In the genomic region with DNA sequence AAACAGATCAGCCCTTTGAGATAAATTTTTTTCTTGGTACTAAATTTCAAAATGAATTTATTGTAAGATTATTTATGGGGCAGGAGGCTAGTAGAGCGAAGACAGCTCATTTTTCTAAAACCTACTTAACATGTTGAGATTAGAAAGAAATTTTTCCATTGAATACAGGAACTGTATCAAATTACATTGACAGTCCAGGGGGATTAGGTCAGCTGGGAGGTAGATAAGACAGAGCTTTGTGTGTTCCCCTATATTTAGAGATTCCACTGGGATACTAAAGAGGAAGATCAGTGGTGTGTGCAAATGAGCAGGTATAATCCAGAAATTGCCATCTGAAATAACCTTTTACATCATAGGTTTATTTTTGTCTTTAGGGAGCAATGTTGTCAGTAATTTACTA, we compare ENCODE assay signal across 17 cellular contexts.
"Had no signal": no experiment of that assay in that cellular context is flagged by ENCODE, and none has a peak within 500 bp of the region (broad histone marks: within the 10 kb centered on the region; RNA-seq: fewer than 3 reads in every experiment).

No MANE protein-coding gene starts in this region.

- H3K27me3 ChIP-seq: body of pancreas, tibial artery, vagina had no signal

- H3K9me3 ChIP-seq: body of pancreas, tibial artery, vagina had no signal

- FAIRE-seq: islet of Langerhans, small intestine had no signal

- H3K36me3 ChIP-seq: tibial artery, vagina had no signal

- H3K4me1 ChIP-seq: body of pancreas had no signal

- DNase-seq: activated CD4-positive, alpha-beta T cell treated with anti-CD3 and anti-CD28 coated beads, Interleukin-2, amount 50 U/mL, for 4 hours; activated T-cell treated with anti-CD3 and anti-CD28 coated beads, Interleukin-2, amount 50 U/mL, for 1 hour; amniotic stem cell; body of pancreas; central memory CD4-positive, alpha-beta T cell; effector CD4-positive, alpha-beta T cell; foreskin melanocyte; head of caudate nucleus; natural killer cell; posterior cingulate gyrus; small intestine; tibial artery had no signal

- H3K4me3 ChIP-seq: body of pancreas, coronary artery, tibial artery, vagina had no signal

- H3K27ac ChIP-seq: body of pancreas, coronary artery, tibial artery, vagina had no signal

- ATAC-seq: activated CD4-positive, CD25-positive, alpha-beta regulatory T cell treated with anti-CD3 and anti-CD28 coated beads, Interleukin-2, amount 50 U/mL, for 24 hours; body of pancreas; left lobe of liver; natural killer cell had no signal
